11 cellular contexts compared by ENCODE assay signal in genomic region chr22:42958937-42959336, GRCh38. TPM values are rescaled to one million over a fixed set of nuclear protein-coding genes. Genes with fewer than 3 reads are reported as not detected.
A peak's percentile ranks its signal among the peaks of the same experiment; 100 is the strongest.
DNase-seq lines count a peak whose midpoint lies in the region; ATAC-seq and TF ChIP-seq lines count a peak whose summit lies in the region.
"Had no signal": no experiment of that assay in that cellular context is flagged by ENCODE, and none has a peak within 500 bp of the region (broad histone marks: within the 10 kb centered on the region; RNA-seq: fewer than 3 reads in every experiment).

No MANE protein-coding gene starts in this region.

- DNase-seq in T-helper 1 cell: no peak
- DNase-seq in activated naive CD8-positive, alpha-beta T cell treated with anti-CD3 and anti-CD28 coated beads, Interleukin-2, amount 50 U/mL, for 24 hours: no peak
- DNase-seq in kidney epithelial cell (ENCODE audit: low read depth): no peak
- DNase-seq in EL: no peak

- H3K9me3 Mint-ChIP-seq in T-helper 1 cell treated with Interleukin-12 subunit alpha and Interleukin-12 subunit beta and Interleukin-4 antibody, amounts not matched to agents 30 μg/mL and 1 μg/mL, for 36 hours: no peaks in the 10 kb centered on the region
- H3K9me3 Mint-ChIP-seq in activated naive CD8-positive, alpha-beta T cell treated with anti-CD3 and anti-CD28 coated beads, Interleukin-2, amount 50 U/mL, for 24 hours: no peaks in the 10 kb centered on the region
- H3K9me3 Mint-ChIP-seq in stimulated activated memory B cell treated with anti-CD40 and anti-IgM and Interleukin-4, amounts not matched to agents 10 μg/mL and 1 μg/mL and 100 μg/mL, for 72 hours: peaks cover 4% of the 10 kb centered on the region
- H3K9me3 Mint-ChIP-seq: memory B cell had no signal

- H3K36me3 Mint-ChIP-seq in T-helper 1 cell treated with Interleukin-12 subunit alpha and Interleukin-12 subunit beta and Interleukin-4 antibody, amounts not matched to agents 30 μg/mL and 1 μg/mL, for 36 hours (ENCODE audit: low read depth): peaks cover 2% of the 10 kb centered on the region
- H3K36me3 Mint-ChIP-seq in activated naive CD8-positive, alpha-beta T cell treated with anti-CD3 and anti-CD28 coated beads, Interleukin-2, amount 50 U/mL, for 24 hours (ENCODE audit: low read depth): peaks cover 8% of the 10 kb centered on the region
- H3K36me3 Mint-ChIP-seq in stimulated activated memory B cell treated with anti-CD40 and anti-IgM and Interleukin-4, amounts not matched to agents 10 μg/mL and 1 μg/mL and 100 μg/mL, for 72 hours: peaks cover 52% of the 10 kb centered on the region

- no peak for TF ChIP-seq CTCF in kidney epithelial cell (IDR thresholded peaks at IDR 0.05; ENCODE audit: insufficient read depth, low read length, poor library complexity, severe bottlenecking)

- no peaks in the 10 kb centered on the region for H3K27me3 ChIP-seq in kidney epithelial cell (ENCODE audit: control insufficient read depth, insufficient read depth, low read length)
- H3K27me3 ChIP-seq: foreskin keratinocyte, SJCRH30 had no signal

- peaks cover 35% of the 10 kb centered on the region for H3K4me1 Mint-ChIP-seq in T-helper 1 cell treated with Interleukin-12 subunit alpha and Interleukin-12 subunit beta and Interleukin-4 antibody, amounts not matched to agents 30 μg/mL and 1 μg/mL, for 36 hours (ENCODE audit: low read depth)
- H3K4me1 Mint-ChIP-seq in activated naive CD8-positive, alpha-beta T cell treated with anti-CD3 and anti-CD28 coated beads, Interleukin-2, amount 50 U/mL, for 24 hours: peaks cover 59% of the 10 kb centered on the region
- H3K4me1 Mint-ChIP-seq in stimulated activated memory B cell treated with anti-CD40 and anti-IgM and Interleukin-4, amounts not matched to agents 10 μg/mL and 1 μg/mL and 100 μg/mL, for 72 hours: peaks cover 55% of the 10 kb centered on the region

- peak overlapping the region; percentile 31 for H3K27ac Mint-ChIP-seq in T-helper 1 cell treated with Interleukin-12 subunit alpha and Interleukin-12 subunit beta and Interleukin-4 antibody, amounts not matched to agents 30 μg/mL and 1 μg/mL, for 36 hours
- peak overlapping the region; percentile 65 for H3K27ac Mint-ChIP-seq in activated naive CD8-positive, alpha-beta T cell treated with anti-CD3 and anti-CD28 coated beads, Interleukin-2, amount 50 U/mL, for 24 hours
- H3K27ac Mint-ChIP-seq in stimulated activated memory B cell treated with anti-CD40 and anti-IgM and Interleukin-4, amounts not matched to agents 10 μg/mL and 1 μg/mL and 100 μg/mL, for 72 hours: peak overlapping the region; percentile 67

- H3K27me3 Mint-ChIP-seq in T-helper 1 cell treated with Interleukin-12 subunit alpha and Interleukin-12 subunit beta and Interleukin-4 antibody, amounts not matched to agents 30 μg/mL and 1 μg/mL, for 36 hours (ENCODE audit: low read depth): no peaks in the 10 kb centered on the region
- H3K27me3 Mint-ChIP-seq in activated naive CD8-positive, alpha-beta T cell treated with anti-CD3 and anti-CD28 coated beads, Interleukin-2, amount 50 U/mL, for 24 hours: no peaks in the 10 kb centered on the region
- H3K27me3 Mint-ChIP-seq in stimulated activated memory B cell treated with anti-CD40 and anti-IgM and Interleukin-4, amounts not matched to agents 10 μg/mL and 1 μg/mL and 100 μg/mL, for 72 hours: no peaks in the 10 kb centered on the region
- H3K27me3 Mint-ChIP-seq: memory B cell had no signal

- H3K4me3 ChIP-seq in kidney epithelial cell (ENCODE audit: low read depth, low read length): peak overlapping the region; percentile 17
- H3K4me3 ChIP-seq: SJCRH30 had no signal

- no peak for ATAC-seq in activated naive CD8-positive, alpha-beta T cell treated with anti-CD3 and anti-CD28 coated beads, Interleukin-2, amount 50 U/mL, for 24 hours
- no peak for ATAC-seq in stimulated activated memory B cell treated with anti-CD40 and anti-IgM and Interleukin-4, amounts not matched to agents 10 μg/mL and 1 μg/mL and 100 μg/mL, for 72 hours
- ATAC-seq in HG03354 (IDR thresholded peaks at IDR 0.05; ENCODE audit: poor library complexity, severe bottlenecking, unreplicated experiment): no peak
- ATAC-seq in GM19455 (IDR thresholded peaks at IDR 0.05; ENCODE audit: unreplicated experiment): no peak
- ATAC-seq: foreskin keratinocyte had no signal

- H3K4me3 Mint-ChIP-seq in T-helper 1 cell treated with Interleukin-12 subunit alpha and Interleukin-12 subunit beta and Interleukin-4 antibody, amounts not matched to agents 30 μg/mL and 1 μg/mL, for 36 hours: peak overlapping the region; percentile 4
- peak overlapping the region; percentile 71 for H3K4me3 Mint-ChIP-seq in activated naive CD8-positive, alpha-beta T cell treated with anti-CD3 and anti-CD28 coated beads, Interleukin-2, amount 50 U/mL, for 24 hours
- no peak overlapping the region for H3K4me3 Mint-ChIP-seq in stimulated activated memory B cell treated with anti-CD40 and anti-IgM and Interleukin-4, amounts not matched to agents 10 μg/mL and 1 μg/mL and 100 μg/mL, for 72 hours
- H3K4me3 Mint-ChIP-seq: memory B cell had no signal

- no peaks in the 10 kb centered on the region for H3K36me3 ChIP-seq in kidney epithelial cell (ENCODE audit: control insufficient read depth, insufficient read depth, low read length)

RNA-seq across cellular contexts. Expression of gene PACSIN2, which starts 56.0 kb away (rescaled TPM):
- total RNA-seq in kidney epithelial cell: 62.9 and 72.2 TPM in 2 replicates
